13 cellular contexts compared by ENCODE assay signal in genomic region chr19:4454621-4454951, GRCh38. TPM values are rescaled to one million over a fixed set of nuclear protein-coding genes. Genes with fewer than 3 reads are reported as not detected.
DNase-seq lines count a peak whose midpoint lies in the region; ATAC-seq and TF ChIP-seq lines count a peak whose summit lies in the region.
"Had no signal": no experiment of that assay in that cellular context is flagged by ENCODE, and none has a peak within 500 bp of the region (broad histone marks: within the 10 kb centered on the region; RNA-seq: fewer than 3 reads in every experiment).

No MANE protein-coding gene starts in this region.

- peak overlapping the region; percentile 74 for H3K4me3 Mint-ChIP-seq in neural crest cell

- H3K9me3 ChIP-seq in right atrium auricular region (no peaks in the 10 kb centered on the region), vagina (no peaks in the 10 kb centered on the region)

- H3K27ac ChIP-seq in right atrium auricular region (peak overlapping the region; percentile 92 to 97), epithelial cell of prostate (peak overlapping the region; percentile 77), vagina (peak overlapping the region; percentile 86)

- TF ChIP-seq POLR2A in vagina (IDR thresholded peaks at IDR 0.05): no peak

- no peaks in the 10 kb centered on the region for H3K27me3 ChIP-seq in right atrium auricular region
- H3K27me3 ChIP-seq in vagina: no peaks in the 10 kb centered on the region

- ATAC-seq in left cardiac atrium (no peak), GM18858 (IDR thresholded peaks at IDR 0.05; ENCODE audit: unreplicated experiment) (no peak)

- peaks cover 12% of the 10 kb centered on the region for H3K4me1 Mint-ChIP-seq in neural crest cell

- no peak overlapping the region for H3K27ac Mint-ChIP-seq in neural crest cell (ENCODE audit: unreplicated experiment)

- H3K9me3 Mint-ChIP-seq in neural crest cell: no peaks in the 10 kb centered on the region

- H3K36me3 Mint-ChIP-seq in neural crest cell (ENCODE audit: low read depth): no peaks in the 10 kb centered on the region

- DNase-seq in right atrium auricular region (ENCODE audit: low spot score): no peak
- no peak for DNase-seq in left cardiac atrium
- no peak for DNase-seq in epithelial cell of prostate (ENCODE audit: low read depth, low spot score)
- DNase-seq in neural crest cell (ENCODE audit: low read depth, low spot score): no peak
- no peak for DNase-seq in vagina (ENCODE audit: extremely low spot score in 2 of 2)
- DNase-seq in SHP77 (lab: John Stamatoyannopoulos, UW): no peak
- DNase-seq in NCI-H748 (lab: John Stamatoyannopoulos, UW; ENCODE audit: unreplicated experiment): no peak
- DNase-seq: foreskin melanocyte, NCI-H1092, NCI-H2171, NCI-H82, RPMI8226 had no signal

- H3K36me3 ChIP-seq in right atrium auricular region (peaks cover 42% of the 10 kb centered on the region), vagina (peaks cover 0 to 30% of the 10 kb centered on the region in 2 donors)

- intact Hi-C loops in left cardiac atrium (cut with DNase I): loop anchor here (10.0 kb wide), 1 partner anchor 50 kb away; the partner anchor contains the start of genes CHAF1A (in 2 of the 2) and SH3GL1 (in 2 of the 2)
- intact Hi-C loops in vagina (cut with DNase I): no loop called here

- no peak for TF ChIP-seq CTCF in right atrium auricular region (IDR thresholded peaks at IDR 0.05)
- TF ChIP-seq CTCF in neural crest cell (conservative IDR thresholded peaks at IDR 0.05): no peak
- TF ChIP-seq CTCF in vagina (IDR thresholded peaks at IDR 0.05): no peak

- H3K27me3 Mint-ChIP-seq in neural crest cell (ENCODE audit: low read depth): peaks cover 12% of the 10 kb centered on the region

- no peak overlapping the region for H3K4me3 ChIP-seq in right atrium auricular region
- H3K4me3 ChIP-seq in vagina: peak overlapping the region; percentile 74 to 87

- H3K4me1 ChIP-seq in right atrium auricular region (peaks cover 0 to 31% of the 10 kb centered on the region in 2 donors), vagina (peaks cover 33% of the 10 kb centered on the region)

RNA-seq across cellular contexts. Expression of gene UBXN6, which starts 3.0 kb away (rescaled TPM):
- 100 to 1,000 TPM in 1 of 2 donors, 10 to 100 TPM in 1; 52.8 to 100 TPM for total RNA-seq in right atrium auricular region
- 100 to 1,000 TPM in 1 of 2 donors, 10 to 100 TPM in 1; 96.9 to 101 TPM for total RNA-seq in left cardiac atrium
- 39.5 and 40.9 TPM in 2 replicates for total RNA-seq in neural crest cell
- total RNA-seq in vagina: 147 TPM

RNA-seq across cellular contexts. Expression of gene HDGFL2, which starts 17.5 kb away (rescaled TPM):
- total RNA-seq in right atrium auricular region (10 to 100 TPM; 18.3 to 24.8 TPM), left cardiac atrium (10 to 100 TPM; 20.9 to 25.9 TPM), neural crest cell (103 and 110 TPM in 2 replicates), vagina (33.1 TPM)

RNA-seq across cellular contexts. Expression of gene CHAF1A, which starts 52.1 kb away (rescaled TPM):
- total RNA-seq in right atrium auricular region: 1 to 10 TPM; 2.6 to 5.0 TPM
- total RNA-seq in left cardiac atrium: 1 to 10 TPM; 5.2 to 8.4 TPM
- 117 and 120 TPM in 2 replicates for total RNA-seq in neural crest cell
- total RNA-seq in vagina: 21.4 TPM

RNA-seq across cellular contexts. Expression of gene SH3GL1, which starts 54.2 kb away (rescaled TPM):
- 10 to 100 TPM; 17.5 to 31.9 TPM for total RNA-seq in right atrium auricular region
- total RNA-seq in left cardiac atrium: 10 to 100 TPM; 31.4 to 39.4 TPM
- total RNA-seq in neural crest cell: 85.9 and 95.3 TPM in 2 replicates
- 65.6 TPM for total RNA-seq in vagina

Comparison
In these comparisons a context has a peak if more than half of its experiments do, and no peak if none do; other contexts are left out.
1. H3K4me3 ChIP-seq: peak in vagina (2 of 2); none in right atrium auricular region (0 of 2).
2. Peak in every context shown above with its lines, with median percentiles within 50 percentile points of each other: H3K27ac ChIP-seq.